8 cellular contexts compared by ENCODE assay signal in the genomic region with DNA sequence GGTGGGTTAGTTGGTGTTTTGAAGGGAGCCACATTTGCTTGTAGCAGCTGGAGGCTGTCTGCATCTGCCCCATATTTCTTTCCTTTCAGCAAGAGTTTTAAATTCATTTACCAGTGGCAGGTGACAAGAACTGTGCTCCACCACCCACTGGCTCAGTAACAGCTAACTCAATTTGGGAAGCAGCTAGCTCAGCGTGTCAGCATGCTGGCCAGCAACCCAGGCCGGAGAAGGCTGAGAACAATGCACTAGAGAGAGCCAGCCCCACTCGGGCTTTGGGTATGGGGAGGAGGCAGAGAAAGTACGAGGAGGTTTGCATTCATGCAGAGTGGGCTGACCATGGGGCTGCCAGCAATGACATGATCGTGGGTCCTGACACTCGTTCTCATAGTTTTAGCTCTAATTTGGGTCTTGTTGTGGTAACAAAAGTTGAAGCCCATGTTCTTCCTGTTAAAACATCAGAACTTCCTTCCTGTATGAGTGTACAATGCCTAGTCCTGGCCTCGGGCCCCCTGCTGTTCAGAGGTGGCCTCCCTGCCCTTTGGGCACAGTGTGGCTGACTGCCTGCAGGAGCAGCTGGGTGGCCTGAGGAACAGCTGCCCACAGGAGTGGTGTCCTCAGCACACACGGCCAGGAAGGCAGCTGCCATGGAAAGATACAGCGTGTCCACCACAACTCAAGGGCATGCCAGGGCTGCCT. TPM values are rescaled to one million over a fixed set of nuclear protein-coding genes. Genes with fewer than 3 reads are reported as not detected.
DNase-seq lines count a peak whose midpoint lies in the region; ATAC-seq lines count a peak whose summit lies in the region.

No MANE protein-coding gene starts in this region.

- H3K4me3 ChIP-seq in skin epidermis: no peak overlapping the region

- peaks cover 5% of the 10 kb centered on the region for H3K36me3 Mint-ChIP-seq in IgD-negative memory B cell

- peak overlapping the region; percentile 91 to 97 (median 91) for H3K27ac Mint-ChIP-seq in IgD-negative memory B cell

- peak; percentile 37 for DNase-seq in activated CD4-positive, alpha-beta T cell treated with anti-CD3 and anti-CD28 coated beads, Interleukin-2, amount 50 U/mL, for 1 hour
- DNase-seq in Right ventricle myocardium inferior (ENCODE audit: missing footprints): peak; percentile 90
- no peak for DNase-seq in OCI-M1 (lab: John Stamatoyannopoulos, UW)
- DNase-seq in AG20443 (ENCODE audit: low spot score): no peak

- intact Hi-C loops in Right ventricle myocardium inferior (cut with DNase I): no loop called here

- no peaks in the 10 kb centered on the region for H3K9me3 Mint-ChIP-seq in IgD-negative memory B cell

- H3K27me3 Mint-ChIP-seq in IgD-negative memory B cell: peaks cover 2% of the 10 kb centered on the region

- peak overlapping the region in 18 of 21 experiments; percentile 14 to 92 (median 58) for H3K27ac ChIP-seq in skin epidermis

- H3K4me3 Mint-ChIP-seq in IgD-negative memory B cell: peak overlapping the region; percentile 54 to 87 (median 74)

- peaks cover 57 to 76% (median 65%) of the 10 kb centered on the region in 3 donors for H3K4me1 Mint-ChIP-seq in IgD-negative memory B cell

- ATAC-seq in Right ventricle myocardium inferior (peak; percentile 83), GM19035 (IDR thresholded peaks at IDR 0.05; ENCODE audit: unreplicated experiment) (no peak), HG03045 (IDR thresholded peaks at IDR 0.05; ENCODE audit: unreplicated experiment) (no peak)

RNA-seq across cellular contexts. Expression of gene CDC42EP3, which starts 23.0 kb away (rescaled TPM):
- polyA plus RNA-seq in IgD-negative memory B cell: 68.3 TPM
- total RNA-seq in Right ventricle myocardium inferior: 91.3 TPM

Comparison
In these comparisons a context has a peak if more than half of its experiments do, and no peak if none do; other contexts are left out.
1. DNase-seq: peak in activated CD4-positive, alpha-beta T cell treated with anti-CD3 and anti-CD28 coated beads, Interleukin-2, amount 50 U/mL, for 1 hour (single experiment) and Right ventricle myocardium inferior (single experiment); none in OCI-M1 (single experiment) and AG20443 (single experiment).